ENCODE assay signal across 19 cellular contexts in the genomic region with DNA sequence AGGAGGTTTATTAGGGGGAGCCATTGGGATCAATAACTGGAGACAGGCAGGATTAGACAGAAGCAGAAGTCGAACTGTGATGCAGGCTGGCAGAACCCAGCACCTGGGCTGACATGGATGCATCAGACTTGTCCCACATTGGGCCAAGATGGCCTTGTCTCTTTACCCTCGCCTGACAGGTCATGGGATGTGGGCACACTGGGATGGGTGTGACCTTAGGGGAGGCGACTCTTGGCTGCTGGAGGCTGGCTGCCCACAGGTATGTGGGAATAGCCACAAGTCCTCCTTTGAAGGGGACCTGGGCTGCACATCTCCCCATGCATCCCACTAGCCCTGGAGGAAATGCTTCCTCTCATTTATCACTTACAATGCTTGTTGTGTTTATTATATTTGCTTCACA.
"Had no signal": no experiment of that assay in that cellular context is flagged by ENCODE, and none has a peak within 500 bp of the region (broad histone marks: within the 10 kb centered on the region; RNA-seq: fewer than 3 reads in every experiment).

No MANE protein-coding gene starts in this region.

- H3K9me3 ChIP-seq: breast epithelium had no signal

- H3K4me3 ChIP-seq: breast epithelium, MG63 had no signal

- H3K4me1 ChIP-seq: breast epithelium had no signal

- H3K36me3 ChIP-seq: breast epithelium had no signal

- H3K27ac ChIP-seq: breast epithelium, WERI-Rb-1 had no signal

- DNase-seq: activated CD4-positive, alpha-beta T cell treated with anti-CD3 and anti-CD28 coated beads for 4 hours; activated CD8-positive, alpha-beta memory T cell treated with anti-CD3 and anti-CD28 coated beads, Interleukin-2, amount 50 U/mL, for 48 hours; activated CD8-positive, alpha-beta T cell treated with anti-CD3 and anti-CD28 coated beads, Interleukin-2, amount 10 ng/mL, durations not matched to agents 7 days and 5 days; activated T-cell treated with anti-CD3 and anti-CD28 coated beads, Interleukin-2, amount 50 U/mL, for 1 hour; aorta; caudate nucleus; MG63; MV-4-11; NCI-H1092 treated with DMSO at 0.1 percent for 48 hours; NCI-H1417 treated with DMSO at 0.1 percent for 48 hours; NCI-H1694 treated with DMSO at 0.1 percent for 48 hours; NCI-H2029 treated with DMSO at 0.1 percent for 48 hours; NCI-H510A treated with DMSO at 0.1 percent for 48 hours; NCI-H69; SHP77 treated with DMSO at 0.1 percent for 48 hours; T-helper 1 cell; WERI-Rb-1 had no signal

- H3K27me3 ChIP-seq: breast epithelium, MG63 had no signal

- ATAC-seq: activated CD4-positive, CD25-positive, alpha-beta regulatory T cell treated with anti-CD3 and anti-CD28 coated beads, Interleukin-2, amount 50 U/mL, for 24 hours; activated CD8-positive, alpha-beta T cell treated with anti-CD3 and anti-CD28 coated beads, Interleukin-2, amount 10 ng/mL, durations not matched to agents 7 days and 5 days had no signal
